ENCODE assay signal across 1 cellular context in genomic region chr9:74775401-74775800, GRCh38.
TF ChIP-seq lines count a peak whose summit lies in the region.

No MANE protein-coding gene starts in this region.

TF ChIP-seq in A549, 52 proteins besides CTCF, POLR2A, EP300 and RAD21 (continued from another document):
- TF ChIP-seq, protein P1, sequence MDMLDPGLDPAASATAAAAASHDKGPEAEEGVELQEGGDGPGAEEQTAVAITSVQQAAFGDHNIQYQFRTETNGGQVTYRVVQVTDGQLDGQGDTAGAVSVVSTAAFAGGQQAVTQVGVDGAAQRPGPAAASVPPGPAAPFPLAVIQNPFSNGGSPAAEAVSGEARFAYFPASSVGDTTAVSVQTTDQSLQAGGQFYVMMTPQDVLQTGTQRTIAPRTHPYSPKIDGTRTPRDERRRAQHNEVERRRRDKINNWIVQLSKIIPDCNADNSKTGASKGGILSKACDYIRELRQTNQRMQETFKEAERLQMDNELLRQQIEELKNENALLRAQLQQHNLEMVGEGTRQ (IDR thresholded peaks at IDR 0.05): 0 out of 2 replicates have a peak, but pooled peaks have one; percentile 24
